ENCODE assay signal across 19 cellular contexts in genomic region chr10:17181751-17182150, GRCh38. TPM values are rescaled to one million over a fixed set of nuclear protein-coding genes. Genes with fewer than 3 reads are reported as not detected.
DNase-seq lines count a peak whose midpoint lies in the region; ATAC-seq and TF ChIP-seq lines count a peak whose summit lies in the region.
"Had no signal": no experiment of that assay in that cellular context is flagged by ENCODE, and none has a peak within 500 bp of the region (broad histone marks: within the 10 kb centered on the region; RNA-seq: fewer than 3 reads in every experiment).

No MANE protein-coding gene starts in this region.

- POLR2A ChIA-PET in A673 (lab: Charles Lee; ENCODE audit: low non-redundant PET), result no interaction called here

- H3K4me1 ChIP-seq in A673 (ENCODE audit: insufficient read depth, low read length, poor library complexity, severe bottlenecking), result no peaks in the 10 kb centered on the region

- H3K27ac ChIP-seq in A673 (ENCODE audit: low read depth, low read length, poor library complexity, severe bottlenecking), result no peak overlapping the region
- H3K27ac ChIP-seq: gastrocnemius medialis, tibial artery had no signal

- ATAC-seq in GM19455 (IDR thresholded peaks at IDR 0.05; ENCODE audit: unreplicated experiment) (no peak), GM19397 (IDR thresholded peaks at IDR 0.05; ENCODE audit: unreplicated experiment) (no peak)
- ATAC-seq: gastrocnemius medialis had no signal

- TF ChIP-seq CTCF in A673 (conservative IDR thresholded peaks at IDR 0.05; ENCODE audit: low read depth, low read length), result no peak

- H3K9me3 ChIP-seq in A673 (ENCODE audit: low read depth, low read length, poor library complexity, severe bottlenecking), result no peaks in the 10 kb centered on the region
- H3K9me3 ChIP-seq: gastrocnemius medialis, tibial artery had no signal

- peak; percentile 45 for DNase-seq in A673 (ENCODE audit: low spot score)
- peak; percentile 30 for DNase-seq in ELF-1 (ENCODE audit: low read depth, low spot score)
- DNase-seq in OCI-M1 (lab: John Stamatoyannopoulos, UW), result peak; percentile 24
- peak; percentile 37 for DNase-seq in kidney tubule cell (ENCODE audit: low spot score)
- no peak for DNase-seq in activated naive CD4-positive, alpha-beta T cell treated with Interleukin-2 at 50 U/mL for 16 hours
- no peak for DNase-seq in T-helper 9 cell
- DNase-seq: activated CD4-positive, alpha-beta T cell treated with anti-CD3 and anti-CD28 coated beads, Interleukin-2, amount 10 ng/mL, durations not matched to agents 24 days and 14 days; activated naive CD8-positive, alpha-beta T cell treated with anti-CD3 and anti-CD28 coated beads, Interleukin-2, amount 10 ng/mL, durations not matched to agents 7 days and 5 days; activated T-cell treated with anti-CD3 and anti-CD28 coated beads, Interleukin-2, amount 50 U/mL, for 1 hour; gastrocnemius medialis; immature natural killer cell; NCI-H1436; NK-92 treated with Interleukin-12 subunit alpha and Interleukin-12 subunit beta, amount 100 ng/mL, for 24 hours; SHP77 treated with DMSO at 0.1 percent for 48 hours; stimulated activated CD4-positive, alpha-beta T cell treated with anti-CD3 and anti-CD28 coated beads, Interleukin-4, amount 100 ng/mL, for 4 hours; T1000; tibial artery had no signal

- no peaks in the 10 kb centered on the region for H3K27me3 ChIP-seq in A673 (replicated peaks; ENCODE audit: insufficient read depth, low read depth, low read length, poor library complexity)
- H3K27me3 ChIP-seq: gastrocnemius medialis, tibial artery had no signal

- H3K4me3 ChIP-seq in A673 (ENCODE audit: low read depth, low read length, poor library complexity, severe bottlenecking), result no peak overlapping the region
- H3K4me3 ChIP-seq: gastrocnemius medialis, tibial artery had no signal

- intact Hi-C loops in A673 (cut with micrococcal nuclease; ENCODE audit: unreplicated experiment), result no loop called here

- BruUV-seq in A673 (replicated peaks; lab: Mats Ljungman, UMichigan), result no TSS peak

- CTCF ChIA-PET in A673 (lab: Charles Lee), result no interaction called here

- H3K36me3 ChIP-seq in A673 (ENCODE audit: insufficient read depth, low read length, poor library complexity, severe bottlenecking), result no peaks in the 10 kb centered on the region
- H3K36me3 ChIP-seq: gastrocnemius medialis, tibial artery had no signal

RNA-seq across cellular contexts. Expression of gene TRDMT1, which starts 19.7 kb away (rescaled TPM):
- 14.0 and 14.1 TPM in 2 replicates for total RNA-seq in A673 (2021)

RNA-seq across cellular contexts. Expression of gene VIM, which starts 46.3 kb away (rescaled TPM):
- 1,489 and 1,873 TPM in 2 replicates for total RNA-seq in A673 (2021)

RNA-seq across cellular contexts. Expression of gene CUBN, which starts 52.1 kb away (rescaled TPM):
- 1.9 and 3.4 TPM in 2 replicates for total RNA-seq in A673 (2021)

Comparison
In these comparisons a context has a peak if more than half of its experiments do, and no peak if none do; other contexts are left out.
1. DNase-seq: peak in A673 (single experiment), ELF-1 (single experiment), OCI-M1 (single experiment) and kidney tubule cell (single experiment); none in activated naive CD4-positive, alpha-beta T cell treated with Interleukin-2 at 50 U/mL for 16 hours (single experiment) and T-helper 9 cell (single experiment).